7 cellular contexts compared by ENCODE assay signal in the genomic region with DNA sequence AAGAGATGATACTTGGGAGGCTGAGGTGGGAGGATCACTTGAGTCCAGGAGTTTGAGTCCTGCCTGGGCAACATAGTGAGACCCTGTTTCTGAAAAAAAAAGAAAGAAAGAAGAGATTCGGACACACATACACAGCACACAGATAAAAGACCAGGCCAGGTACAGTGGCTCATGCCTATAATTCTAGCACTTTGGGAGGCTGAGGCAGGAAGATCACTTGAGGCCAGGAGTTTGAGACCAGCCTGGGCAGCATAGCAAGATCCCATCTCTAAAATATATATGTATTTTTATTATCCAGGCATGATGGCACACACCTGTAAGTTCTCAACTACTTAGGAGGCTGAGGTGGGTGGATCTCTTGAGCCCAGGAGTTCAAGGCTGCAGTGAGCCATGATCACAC.
DNase-seq lines count a peak whose midpoint lies in the region; ATAC-seq and TF ChIP-seq lines count a peak whose summit lies in the region.
"Not testable (repeated sequence)": the region's sequence is repeated elsewhere in the genome, so short reads cannot be mapped to it uniquely, and the experiment has no call there.

No MANE protein-coding gene starts in this region.

- not testable (repeated sequence) for H3K4me1 Mint-ChIP-seq in Caco-2 (ENCODE audit: low read depth, unreplicated experiment); T-helper 17 cell; endodermal cell; stimulated activated naive B cell treated with anti-CD40 and anti-IgM and Interleukin-4, amounts not matched to agents 10 μg/mL and 1 μg/mL and 100 μg/mL, for 72 hours

- H3K9me3 Mint-ChIP-seq in Caco-2 (ENCODE audit: unreplicated experiment) = peaks cover 19% of the 10 kb centered on the region
- H3K9me3 Mint-ChIP-seq in endodermal cell; stimulated activated naive B cell treated with anti-CD40 and anti-IgM and Interleukin-4, amounts not matched to agents 10 μg/mL and 1 μg/mL and 100 μg/mL, for 72 hours: not testable (repeated sequence)

- ATAC-seq in T-helper 17 cell; omental fat pad (ENCODE audit: low FRiP score); stimulated activated naive B cell treated with anti-CD40 and anti-IgM and Interleukin-4, amounts not matched to agents 10 μg/mL and 1 μg/mL and 100 μg/mL, for 72 hours (replicated peaks): not testable (repeated sequence)

- TF ChIP-seq POLR2A in sigmoid colon (IDR thresholded peaks at IDR 0.05) = not testable (repeated sequence)

- intact Hi-C loops in Caco-2 (cut with micrococcal nuclease; ENCODE audit: unreplicated experiment); sigmoid colon (cut with DNase I): not testable (repeated sequence)

- no CpG with 5 or more reads among the region's 1 CpG for WGBS in endodermal cell (ENCODE audit: insufficient coverage in 1 of 2, insufficient read length in 1 of 2), 2 experiments
- WGBS in sigmoid colon, 2 donors = 84 to 92% methylated on average over 1 of the region's 1 CpG

- DNase-seq in Caco-2; T-helper 17 cell; stimulated activated naive B cell treated with anti-CD40 and anti-IgM and Interleukin-4, amounts not matched to agents 10 μg/mL and 1 μg/mL and 100 μg/mL, for 72 hours: not testable (repeated sequence)
- peak; percentile 16 for DNase-seq in activated effector memory CD4-positive, alpha-beta T cell treated with anti-CD3 and anti-CD28 coated beads, Interleukin-2, amount 50 U/mL, for 16 hours
- DNase-seq in endodermal cell (peak; percentile 1), omental fat pad (ENCODE audit: low spot score) (peak; percentile 4), sigmoid colon (peak; percentile 2)

- not testable (repeated sequence) for H3K27ac ChIP-seq in endodermal cell (ENCODE audit: low read depth, low read length); sigmoid colon

- TF ChIP-seq CTCF in Caco-2 (IDR thresholded peaks at IDR 0.05; ENCODE audit: insufficient read depth in 1 of 2, low read depth in 1 of 2, low read length in 1 of 2, severe bottlenecking in 1 of 2, unreplicated experiment in 1 of 2); endodermal cell (conservative IDR thresholded peaks at IDR 0.05); omental fat pad (IDR thresholded peaks at IDR 0.05); sigmoid colon (IDR thresholded peaks at IDR 0.05): not testable (repeated sequence)

- peaks cover 11% of the 10 kb centered on the region; the same call in 1 of the 2 replicates for H3K4me1 ChIP-seq in Caco-2
- H3K4me1 ChIP-seq in endodermal cell (ENCODE audit: control insufficient read depth, insufficient read depth, low read length); sigmoid colon: not testable (repeated sequence)

- not testable (repeated sequence) for BruUV-seq in Caco-2 (replicated peaks; lab: Mats Ljungman, UMichigan)

- H3K9me3 ChIP-seq in Caco-2; T-helper 17 cell (ENCODE audit: control insufficient read depth, low read length, poor library complexity, severe bottlenecking); endodermal cell (ENCODE audit: control insufficient read depth, low read length); sigmoid colon: not testable (repeated sequence)

- not testable (repeated sequence) for H3K36me3 Mint-ChIP-seq in Caco-2 (ENCODE audit: insufficient read depth, unreplicated experiment); T-helper 17 cell (ENCODE audit: low read depth); endodermal cell (ENCODE audit: low read depth); stimulated activated naive B cell treated with anti-CD40 and anti-IgM and Interleukin-4, amounts not matched to agents 10 μg/mL and 1 μg/mL and 100 μg/mL, for 72 hours

- POLR2A ChIA-PET in Caco-2 (lab: Charles Lee) = not testable (repeated sequence)

- not testable (repeated sequence) for H3K27me3 Mint-ChIP-seq in Caco-2 (ENCODE audit: insufficient read depth, unreplicated experiment); T-helper 17 cell
- peaks cover 16% of the 10 kb centered on the region for H3K27me3 Mint-ChIP-seq in endodermal cell (ENCODE audit: insufficient read depth)
- peaks cover 0 to 11% of the 10 kb centered on the region in 2 donors for H3K27me3 Mint-ChIP-seq in stimulated activated naive B cell treated with anti-CD40 and anti-IgM and Interleukin-4, amounts not matched to agents 10 μg/mL and 1 μg/mL and 100 μg/mL, for 72 hours

- peak overlapping the region; percentile 28 for H3K27ac Mint-ChIP-seq in Caco-2 (ENCODE audit: unreplicated experiment)
- H3K27ac Mint-ChIP-seq in T-helper 17 cell = peak overlapping the region; percentile 67
- not testable (repeated sequence) for H3K27ac Mint-ChIP-seq in endodermal cell
- peak overlapping the region; percentile 65 for H3K27ac Mint-ChIP-seq in stimulated activated naive B cell treated with anti-CD40 and anti-IgM and Interleukin-4, amounts not matched to agents 10 μg/mL and 1 μg/mL and 100 μg/mL, for 72 hours

- H3K4me3 Mint-ChIP-seq in Caco-2 (ENCODE audit: unreplicated experiment); T-helper 17 cell; endodermal cell; stimulated activated naive B cell treated with anti-CD40 and anti-IgM and Interleukin-4, amounts not matched to agents 10 μg/mL and 1 μg/mL and 100 μg/mL, for 72 hours: not testable (repeated sequence)

- CTCF ChIA-PET in Caco-2 (lab: Charles Lee) = not testable (repeated sequence)

- not testable (repeated sequence) for H3K4me3 ChIP-seq in Caco-2 (ENCODE audit: low read depth, low read length); endodermal cell (ENCODE audit: low read length); sigmoid colon

- H3K9ac ChIP-seq in endodermal cell (ENCODE audit: extremely low read depth, low read length, poor library complexity, severe bottlenecking) = not testable (repeated sequence)

- not testable (repeated sequence) for H3K36me3 ChIP-seq in Caco-2 (ENCODE audit: control insufficient read depth, insufficient read depth, low read length); endodermal cell (ENCODE audit: control insufficient read depth, insufficient read depth, low read length); sigmoid colon

- H3K27me3 ChIP-seq in Caco-2 (replicated peaks; ENCODE audit: control insufficient read depth, insufficient read depth, low read length); endodermal cell (ENCODE audit: control insufficient read depth, insufficient read depth, low read length, poor library complexity, severe bottlenecking); sigmoid colon: not testable (repeated sequence)

- not testable (repeated sequence) for TF ChIP-seq EP300 in sigmoid colon (IDR thresholded peaks at IDR 0.05)
